In genomic region chrX:133880032-133880443, GRCh38 we compare ENCODE assay signal across 1 cellular context.
TF ChIP-seq lines count a peak whose summit lies in the region.

No MANE protein-coding gene starts in this region.

TF ChIP-seq in HEK293, 187 proteins besides CTCF, POLR2A, EP300 and RAD21 (continued from another document):
- TF ChIP-seq ZBTB44 (tag by site-specific recombination; IDR thresholded peaks at IDR 0.05) (peak; percentile 67), HIC1 (tag by site-specific recombination; IDR thresholded peaks at IDR 0.05) (peak; percentile 65; the same call in 1 of the 2 replicates), ZNF561 (tag by site-specific recombination; IDR thresholded peaks at IDR 0.05; ENCODE audit: borderline replicate concordance) (0 out of 2 replicates have a peak, but pooled peaks have one; percentile 60), TCF7L2 (IDR thresholded peaks at IDR 0.05; ENCODE audit: borderline replicate concordance, low read depth, low read length) (peak; percentile 98), SCRT2 (tag by site-specific recombination; IDR thresholded peaks at IDR 0.05) (no peak), ZNF692 (tag by site-specific recombination; IDR thresholded peaks at IDR 0.05) (0 out of 2 replicates have a peak, but pooled peaks have one; percentile 32), ZNF292 (tag by site-specific recombination; IDR thresholded peaks at IDR 0.05; ENCODE audit: borderline replicate concordance, low read depth) (no peak), ZNF18 (tag by site-specific recombination; IDR thresholded peaks at IDR 0.05) (peak; percentile 70), ZNF639 (tag by site-specific recombination; IDR thresholded peaks at IDR 0.05) (peak; percentile 17; the same call in 1 of the 2 replicates), ZNF558 (tag by site-specific recombination; IDR thresholded peaks at IDR 0.05) (no peak), INSM2 (tag by site-specific recombination; IDR thresholded peaks at IDR 0.05) (peak; percentile 11; the same call in 1 of the 2 replicates), OSR2 (tag by site-specific recombination; IDR thresholded peaks at IDR 0.05) (peak; percentile 99), KLF10 (tag by site-specific recombination; IDR thresholded peaks at IDR 0.05) (peak; percentile 64), GLI2 (tag by site-specific recombination; IDR thresholded peaks at IDR 0.05; ENCODE audit: borderline replicate concordance, low read depth) (peak; percentile 39; the same call in 1 of the 2 replicates), ZNF221 (tag by site-specific recombination; IDR thresholded peaks at IDR 0.05; ENCODE audit: borderline replicate concordance) (no peak), ZNF530 (tag by site-specific recombination; IDR thresholded peaks at IDR 0.05; ENCODE audit: low read depth) (no peak), HOXD13 (CRISPR knock-in tag; IDR thresholded peaks at IDR 0.05; ENCODE audit: borderline replicate concordance) (no peak), ZXDB (tag by site-specific recombination; IDR thresholded peaks at IDR 0.05) (peak; percentile 87), TSHZ1 (tag by site-specific recombination; IDR thresholded peaks at IDR 0.05; ENCODE audit: borderline replicate concordance) (peak; percentile 75; the same call in 1 of the 2 replicates), PRDM10 (tag by site-specific recombination; IDR thresholded peaks at IDR 0.05) (0 out of 2 replicates have a peak, but pooled peaks have one; percentile 5), TRIM28 (IDR thresholded peaks at IDR 0.05; ENCODE audit: borderline replicate concordance, low read length) (peak; percentile 85; the same call in 1 of the 2 replicates), PRDM6 (tag by site-specific recombination; IDR thresholded peaks at IDR 0.05) (peak; percentile 95), ZNF366 (tag by site-specific recombination; conservative IDR thresholded peaks at IDR 0.05) (0 out of 2 replicates have a peak, but pooled peaks have one; percentile 48), ZNF169 (tag by site-specific recombination; IDR thresholded peaks at IDR 0.05) (no peak), FEZF1 (tag by site-specific recombination; IDR thresholded peaks at IDR 0.05) (peak; percentile 86), ZBTB17 (tag by site-specific recombination; IDR thresholded peaks at IDR 0.05) (peak; percentile 68), ZNF548 (tag by site-specific recombination; IDR thresholded peaks at IDR 0.05) (no peak), ZNF335 (tag by site-specific recombination; conservative IDR thresholded peaks at IDR 0.05) (0 out of 2 replicates have a peak, but pooled peaks have one; percentile 9), MZF1 (tag by site-specific recombination; IDR thresholded peaks at IDR 0.05; ENCODE audit: borderline replicate concordance) (peak; percentile 23; the same call in 1 of the 2 replicates), ZNF23 (tag by site-specific recombination; IDR thresholded peaks at IDR 0.05; ENCODE audit: borderline replicate concordance) (no peak), SALL2 (tag by site-specific recombination; IDR thresholded peaks at IDR 0.05; ENCODE audit: borderline replicate concordance) (no peak), ZNF423 (tag by site-specific recombination; IDR thresholded peaks at IDR 0.05) (no peak), ZNF843 (tag by site-specific recombination; IDR thresholded peaks at IDR 0.05) (peak; percentile 94), ZNF585B (tag by site-specific recombination; IDR thresholded peaks at IDR 0.05) (no peak), ZSCAN30 (tag by site-specific recombination; IDR thresholded peaks at IDR 0.05) (peak; percentile 77; the same call in 1 of the 2 replicates), OVOL3 (tag by site-specific recombination; IDR thresholded peaks at IDR 0.05) (0 out of 2 replicates have a peak, but pooled peaks have one; percentile 49), ZNF473 (tag by site-specific recombination; IDR thresholded peaks at IDR 0.05) (no peak), KLF8 (tag by site-specific recombination; IDR thresholded peaks at IDR 0.05) (peak; percentile 39; the same call in 1 of the 2 replicates), WT1 (tag by site-specific recombination; IDR thresholded peaks at IDR 0.05) (0 out of 2 replicates have a peak, but pooled peaks have one; percentile 21)
